Comparison of ENCODE assay signal across 18 cellular contexts in genomic region chr15:28273468-28273867, GRCh38. TPM values are rescaled to one million over a fixed set of nuclear protein-coding genes. Genes with fewer than 3 reads are reported as not detected.
DNase-seq lines count a peak whose midpoint lies in the region; FAIRE-seq and TF ChIP-seq lines count a peak whose summit lies in the region.
"Had no signal": no experiment of that assay in that cellular context is flagged by ENCODE, and none has a peak within 500 bp of the region (broad histone marks: within the 10 kb centered on the region; RNA-seq: fewer than 3 reads in every experiment).

No MANE protein-coding gene starts in this region.

- no peaks in the 10 kb centered on the region for H3K27me3 Mint-ChIP-seq in astrocyte (ENCODE audit: low read depth, unreplicated experiment)
- H3K27me3 Mint-ChIP-seq in nephron (ENCODE audit: low read depth): no peaks in the 10 kb centered on the region

- no peak overlapping the region for H3K27ac ChIP-seq in astrocyte (ENCODE audit: low read depth, low read length)
- H3K27ac ChIP-seq: prostate gland had no signal

- H3K27ac Mint-ChIP-seq in astrocyte (ENCODE audit: unreplicated experiment) (no peak overlapping the region), nephron (peak overlapping the region in 1 of 3 experiments; percentile 6)

- peaks cover 4% of the 10 kb centered on the region for H3K79me2 ChIP-seq in astrocyte (ENCODE audit: insufficient read depth, low read length)

- H3K9me3 Mint-ChIP-seq in astrocyte (ENCODE audit: unreplicated experiment) (no peaks in the 10 kb centered on the region), nephron (no peaks in the 10 kb centered on the region)

- no peaks in the 10 kb centered on the region for H3K9me3 ChIP-seq in BE2C
- no peaks in the 10 kb centered on the region for H3K9me3 ChIP-seq in astrocyte (ENCODE audit: insufficient read depth, low read depth, low read length)
- H3K9me3 ChIP-seq: prostate gland had no signal

- H2AFZ ChIP-seq in astrocyte (ENCODE audit: low read depth, low read length): no peak overlapping the region

- H3K4me3 Mint-ChIP-seq in astrocyte (ENCODE audit: unreplicated experiment) (no peak overlapping the region), nephron (no peak overlapping the region)

- H3K4me3 ChIP-seq in BE2C (ENCODE audit: low read depth, low read length): no peak overlapping the region
- H3K4me3 ChIP-seq in astrocyte (ENCODE audit: insufficient read depth, low read depth, low read length): no peak overlapping the region
- no peak overlapping the region for H3K4me3 ChIP-seq in fibroblast of pulmonary artery (replicated peaks; ENCODE audit: low read depth, low read length)
- H3K4me3 ChIP-seq: prostate gland had no signal

- H3K36me3 Mint-ChIP-seq in astrocyte (ENCODE audit: low read depth, unreplicated experiment) (peaks cover 10% of the 10 kb centered on the region), nephron (ENCODE audit: low read depth) (peaks cover 35% of the 10 kb centered on the region)

- H3K9ac ChIP-seq in astrocyte (ENCODE audit: low read length): no peak overlapping the region

- TF ChIP-seq POLR2A in GM12892 (IDR thresholded peaks at IDR 0.05; ENCODE audit: low read depth, low read length): no peak

- H4K20me1 ChIP-seq in astrocyte (ENCODE audit: insufficient read depth, low read length): peaks cover 17% of the 10 kb centered on the region

- H3K27me3 ChIP-seq in BE2C (no peaks in the 10 kb centered on the region), astrocyte (ENCODE audit: insufficient read depth, low read length) (no peaks in the 10 kb centered on the region)

- no peak for FAIRE-seq in astrocyte (lab: Jason Lieb, UNC)
- FAIRE-seq in GM12892 (lab: Jason Lieb, UNC): no peak

- no peak for DNase-seq in BE2C
- DNase-seq in astrocyte (ENCODE audit: low read depth): no peak
- peak; percentile 49 for DNase-seq in fibroblast of pulmonary artery (ENCODE audit: low read depth)
- no peak for DNase-seq in GM12892 (ENCODE audit: insufficient read length)
- no peak for DNase-seq in middle frontal gyrus (ENCODE audit: extremely low spot score, low spot score)
- DNase-seq in nucleus accumbens (lab: John Stamatoyannopoulos, UW): no peak
- DNase-seq in NCI-H748 treated with DMSO at 0.1 percent for 48 hours (lab: John Stamatoyannopoulos, UW): no peak
- DNase-seq: activated CD4-positive, alpha-beta T cell treated with anti-CD3 and anti-CD28 coated beads for 4 hours; activated T-cell treated with anti-CD3 and anti-CD28 coated beads, Interleukin-2, amount 50 U/mL, for 48 hours; amniotic stem cell; effector CD4-positive, alpha-beta T cell; hippocampal formation; NCI-H1092 treated with DMSO at 0.1 percent for 48 hours; stimulated activated CD4-positive, alpha-beta T cell treated with anti-CD3 and anti-CD28 coated beads, Interleukin-1b, Interleukin-23, amount 100 ng/mL, for 48 hours; stimulated activated CD8-positive, alpha-beta memory T cell treated with anti-CD3 and anti-CD28 coated beads, Interleukin-4, amount 100 ng/mL, for 48 hours; T-helper 2 cell had no signal

- H3K4me1 ChIP-seq in BE2C (no peaks in the 10 kb centered on the region), astrocyte (ENCODE audit: insufficient read depth, low read length) (no peaks in the 10 kb centered on the region)
- H3K4me1 ChIP-seq: prostate gland had no signal

- no peak overlapping the region for H3K4me2 ChIP-seq in astrocyte (ENCODE audit: low read length)

- H3K4me1 Mint-ChIP-seq in astrocyte (ENCODE audit: low read depth, unreplicated experiment) (no peaks in the 10 kb centered on the region), nephron (peaks cover 3% of the 10 kb centered on the region)

- 0 out of 2 replicates have a peak, but pooled peaks have one; percentile 9 for TF ChIP-seq CTCF in BE2C (IDR thresholded peaks at IDR 0.05; ENCODE audit: low read depth, low read length)
- TF ChIP-seq CTCF in astrocyte (IDR thresholded peaks at IDR 0.05; ENCODE audit: insufficient read depth, low read depth, low read length): peak; percentile 16
- peak; percentile 52 for TF ChIP-seq CTCF in fibroblast of pulmonary artery (IDR thresholded peaks at IDR 0.05; ENCODE audit: low read length, missing control alignments)
- peak; percentile 23 to 37 (median 24) for TF ChIP-seq CTCF in nephron (IDR thresholded peaks at IDR 0.05; ENCODE audit: unreplicated experiment in 3 of 3)

- H3K36me3 ChIP-seq in BE2C: peaks cover 33% of the 10 kb centered on the region
- H3K36me3 ChIP-seq in astrocyte (ENCODE audit: insufficient read depth, low read length): peaks cover 17% of the 10 kb centered on the region

RNA-seq across cellular contexts. Expression of gene HERC2, which starts 48.5 kb away (rescaled TPM):
- polyA plus RNA-seq in BE2C (2012; ENCODE audit: insufficient read depth, insufficient read length, low read depth): 89.3 TPM
- 61.5 and 63.3 TPM in 2 replicates for total RNA-seq in astrocyte
- polyA plus RNA-seq in GM12892 (2012; ENCODE audit: missing spikeins): 22.0 TPM
